In the genomic region with DNA sequence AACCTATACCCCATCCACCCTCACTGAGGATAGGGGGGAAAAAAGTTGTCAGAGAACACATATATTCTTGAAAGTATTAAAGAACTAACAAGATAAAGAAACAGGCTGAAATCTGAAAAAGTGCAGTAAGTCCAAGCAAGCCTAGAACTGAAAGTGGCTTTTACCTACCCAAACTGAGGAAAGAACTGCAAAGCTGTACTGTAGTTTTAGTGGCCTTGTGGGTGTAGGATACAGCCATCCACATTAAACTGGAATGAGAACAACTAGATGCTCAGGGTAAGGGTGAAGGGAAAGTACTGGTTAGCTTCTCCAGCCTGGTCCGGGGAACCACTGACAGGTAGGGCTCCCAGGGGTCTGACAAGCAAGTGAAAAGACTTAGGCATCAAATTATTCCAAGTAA, we compare ENCODE assay signal across 22 cellular contexts. TPM values are rescaled to one million over a fixed set of nuclear protein-coding genes. Genes with fewer than 3 reads are reported as not detected.
A peak's percentile ranks its signal among the peaks of the same experiment; 100 is the strongest.
DNase-seq lines count a peak whose midpoint lies in the region; ATAC-seq and TF ChIP-seq lines count a peak whose summit lies in the region.
"Had no signal": no experiment of that assay in that cellular context is flagged by ENCODE, and none has a peak within 500 bp of the region (broad histone marks: within the 10 kb centered on the region; RNA-seq: fewer than 3 reads in every experiment).

No MANE protein-coding gene starts in this region.

- H3K27ac Mint-ChIP-seq in T-helper 2 cell treated with Interferon-gamma antibody and Interleukin-4, amounts not matched to agents 5 μg/mL and 100 μg/mL, for 36 hours = peak overlapping the region; percentile 35
- peak overlapping the region; percentile 84 for H3K27ac Mint-ChIP-seq in T-helper 17 cell

- 63% methylated on average over 1 of the region's 1 CpG; no CpG with 5 or more reads in 1 of the 2 experiments for whole genome bisulfite sequencing in mesodermal cell (ENCODE audit: insufficient coverage in 2 of 2), 2 experiments
- 96% methylated on average over 1 of the region's 1 CpG for WGBS in esophagus muscularis mucosa

- H3K27ac ChIP-seq in mesodermal cell (ENCODE audit: low read depth, low read length, severe bottlenecking) (peak overlapping the region; percentile 4), esophagus muscularis mucosa (replicated peaks in 1 of 4) (no peak overlapping the region)
- H3K27ac ChIP-seq: 22Rv1, esophagus squamous epithelium, heart right ventricle, transverse colon, WERI-Rb-1 had no signal

- DNase-seq in T-helper 2 cell treated with Interferon-gamma antibody and Interleukin-4, amounts not matched to agents 5 μg/mL and 100 μg/mL, for 36 hours (ENCODE audit: low spot score) = no peak
- DNase-seq in T-helper 2 cell = no peak
- DNase-seq in T-helper 17 cell = no peak
- no peak for DNase-seq in NCI-H748 (lab: John Stamatoyannopoulos, UW; ENCODE audit: unreplicated experiment)
- DNase-seq in stimulated activated CD4-positive, alpha-beta T cell treated with anti-CD3 and anti-CD28 coated beads, Interleukin-4, amount 100 ng/mL, for 1 hour = no peak
- DNase-seq in esophagus muscularis mucosa (ENCODE audit: extremely low spot score) = no peak
- DNase-seq: activated CD8-positive, alpha-beta memory T cell treated with anti-CD3 and anti-CD28 coated beads, Interleukin-2, amount 50 U/mL, for 48 hours; anterior cingulate cortex; cortex of kidney; esophagus squamous epithelium; heart right ventricle; Karpas-422; left cardiac atrium; NCI-H187; NCI-H524; stimulated activated CD4-positive, alpha-beta T cell treated with anti-CD3 and anti-CD28 coated beads, Interleukin-1b, Interleukin-23, amount 100 ng/mL, for 48 hours; transverse colon; WERI-Rb-1 had no signal

- H3K27me3 ChIP-seq in esophagus muscularis mucosa = no peaks in the 10 kb centered on the region
- H3K27me3 ChIP-seq: esophagus squamous epithelium, heart right ventricle, transverse colon had no signal

- H3K36me3 Mint-ChIP-seq in T-helper 2 cell treated with Interferon-gamma antibody and Interleukin-4, amounts not matched to agents 5 μg/mL and 100 μg/mL, for 36 hours (ENCODE audit: low read depth) = peaks cover 10% of the 10 kb centered on the region
- peaks cover 2% of the 10 kb centered on the region for H3K36me3 Mint-ChIP-seq in T-helper 17 cell (ENCODE audit: low read depth)

- no peaks in the 10 kb centered on the region for H3K9me3 Mint-ChIP-seq in T-helper 2 cell treated with Interferon-gamma antibody and Interleukin-4, amounts not matched to agents 5 μg/mL and 100 μg/mL, for 36 hours

- intact Hi-C loops in esophagus muscularis mucosa (cut with DNase I) = no loop called here

- TF ChIP-seq POLR2A in esophagus muscularis mucosa (IDR thresholded peaks at IDR 0.05; ENCODE audit: low read depth) = no peak

- TF ChIP-seq EP300 in esophagus muscularis mucosa (IDR thresholded peaks at IDR 0.05) = no peak

- H3K36me3 ChIP-seq in mesodermal cell (ENCODE audit: control insufficient read depth, insufficient read depth, low read length) = peaks cover 1% of the 10 kb centered on the region
- H3K36me3 ChIP-seq in esophagus muscularis mucosa = peaks cover 0 to under 1% (median 0%) of the 10 kb centered on the region in 4 donors
- H3K36me3 ChIP-seq: transverse colon, WERI-Rb-1 had no signal

- TF ChIP-seq CTCF in esophagus muscularis mucosa (IDR thresholded peaks at IDR 0.05) = no peak

- H3K4me3 Mint-ChIP-seq in T-helper 2 cell treated with Interferon-gamma antibody and Interleukin-4, amounts not matched to agents 5 μg/mL and 100 μg/mL, for 36 hours = no peak overlapping the region
- H3K4me3 Mint-ChIP-seq in T-helper 17 cell = no peak overlapping the region

- peaks cover 40% of the 10 kb centered on the region for H3K4me1 Mint-ChIP-seq in T-helper 2 cell treated with Interferon-gamma antibody and Interleukin-4, amounts not matched to agents 5 μg/mL and 100 μg/mL, for 36 hours (ENCODE audit: low read depth)
- peaks cover 46% of the 10 kb centered on the region for H3K4me1 Mint-ChIP-seq in T-helper 17 cell

- H3K9me3 ChIP-seq in T-helper 17 cell (ENCODE audit: control insufficient read depth, low read length, poor library complexity, severe bottlenecking) = no peaks in the 10 kb centered on the region
- H3K9me3 ChIP-seq in mesodermal cell (ENCODE audit: control insufficient read depth, low read length) = no peaks in the 10 kb centered on the region
- no peaks in the 10 kb centered on the region for H3K9me3 ChIP-seq in esophagus muscularis mucosa
- H3K9me3 ChIP-seq: esophagus squamous epithelium, heart right ventricle, transverse colon had no signal

- no peaks in the 10 kb centered on the region for H3K27me3 Mint-ChIP-seq in T-helper 2 cell treated with Interferon-gamma antibody and Interleukin-4, amounts not matched to agents 5 μg/mL and 100 μg/mL, for 36 hours (ENCODE audit: low read depth)
- no peaks in the 10 kb centered on the region for H3K27me3 Mint-ChIP-seq in T-helper 17 cell

- ATAC-seq in GM21390 (IDR thresholded peaks at IDR 0.05; ENCODE audit: unreplicated experiment) = peak; percentile 47
- no peak for ATAC-seq in T-helper 17 cell
- ATAC-seq: heart right ventricle, left cardiac atrium, SK-N-SH treated with all-trans-retinoic acid at 6 μM for 48 hours had no signal

- H3K4me1 ChIP-seq in mesodermal cell (ENCODE audit: control insufficient read depth, insufficient read depth, low read length, poor library complexity, severe bottlenecking) (peaks cover 11% of the 10 kb centered on the region), esophagus muscularis mucosa (peaks cover 35 to 78% (median 60%) of the 10 kb centered on the region in 4 donors)

- H3K4me3 ChIP-seq in mesodermal cell (ENCODE audit: extremely low read depth, insufficient read depth, low read length, poor library complexity, severe bottlenecking) = no peak overlapping the region
- no peak overlapping the region for H3K4me3 ChIP-seq in esophagus muscularis mucosa
- H3K4me3 ChIP-seq: esophagus squamous epithelium, heart right ventricle, transverse colon had no signal

RNA-seq across cellular contexts. Expression of gene UBP1, which starts 10.1 kb away (rescaled TPM):
- 10 to 100 TPM; 76.5 to 80.1 TPM for total RNA-seq in T-helper 17 cell
- polyA plus RNA-seq in mesodermal cell (2013, experiment 1 of 2) = 63.8 TPM
- 75.7 TPM for polyA plus RNA-seq in mesodermal cell (2013, experiment 2 of 2)
- 10 to 100 TPM; 68.4 to 78.3 (median 76.9) TPM for total RNA-seq in esophagus muscularis mucosa
